In the genomic region with DNA sequence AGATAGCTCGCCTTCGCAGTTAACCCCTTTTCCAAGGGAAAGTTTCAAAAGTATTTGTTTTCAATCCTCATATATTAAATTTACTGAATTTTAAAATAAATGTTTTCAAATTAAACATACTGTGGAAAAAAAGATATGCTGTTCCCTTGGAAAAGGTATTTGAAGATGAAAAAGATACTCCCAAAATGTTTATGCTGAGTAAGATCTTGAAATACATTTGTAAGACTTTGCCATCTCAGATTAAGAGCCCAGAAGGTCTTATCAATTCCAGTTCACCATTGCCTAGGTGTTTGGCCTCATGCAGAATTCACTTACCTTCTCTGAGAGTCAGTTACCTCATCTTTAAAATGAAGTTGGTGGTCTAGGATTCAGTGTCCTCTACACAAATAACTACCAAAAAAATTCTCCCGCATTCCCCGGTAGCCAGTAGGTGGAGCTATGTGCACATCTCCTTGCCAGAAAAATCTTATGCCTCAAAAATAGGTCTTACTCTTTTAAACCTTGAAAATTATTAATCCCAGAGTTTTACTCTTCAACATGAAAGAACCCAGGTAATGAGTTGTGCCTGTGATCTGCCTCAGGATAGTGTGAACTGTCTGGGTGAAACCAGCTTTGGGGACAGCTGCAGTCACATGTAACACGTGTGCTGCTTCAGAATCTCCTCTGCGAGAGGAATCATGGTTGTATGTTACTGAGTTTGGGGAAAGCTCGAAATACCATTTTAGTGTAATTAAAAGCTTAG, we compare ENCODE assay signal across 8 cellular contexts.
DNase-seq lines count a peak whose midpoint lies in the region; ATAC-seq and TF ChIP-seq lines count a peak whose summit lies in the region.

No MANE protein-coding gene starts in this region.

- no peak overlapping the region for H3K4me3 ChIP-seq in heart left ventricle
- H3K4me3 ChIP-seq in effector memory CD4-positive, alpha-beta T cell (ENCODE audit: insufficient read depth, low read depth, low read length, poor library complexity, severe bottlenecking), result no peak overlapping the region

- H3K4me1 Mint-ChIP-seq in activated CD4-positive, alpha-beta T cell treated with anti-CD3 and anti-CD28 coated beads, Interleukin-2, amount 10 ng/mL, durations not matched to agents 7 days and 5 days, result no peaks in the 10 kb centered on the region

- H3K36me3 ChIP-seq in heart left ventricle, result peaks cover 0 to 100% (median 89%) of the 10 kb centered on the region in 9 donors
- H3K36me3 ChIP-seq in effector memory CD4-positive, alpha-beta T cell (ENCODE audit: control insufficient read depth, insufficient read depth, low read length), result peaks cover 45% of the 10 kb centered on the region

- no peak for TF ChIP-seq POLR2A in heart left ventricle (IDR thresholded peaks at IDR 0.05)

- CTCF ChIA-PET in activated CD4-positive, alpha-beta T cell treated with anti-CD3 and anti-CD28 coated beads, Interleukin-2, amount 10 ng/mL, durations not matched to agents 7 days and 5 days (lab: Charles Lee), result interaction anchor here (0.6 to 1.6 kb wide), 6 partner anchors 10 to 326 kb away, joined by 3 to 8 read pairs (median 4); no protein-coding TSS in a partner anchor

- H3K27me3 ChIP-seq in heart left ventricle, result no peaks in the 10 kb centered on the region
- H3K27me3 ChIP-seq in effector memory CD4-positive, alpha-beta T cell (replicated peaks; ENCODE audit: control insufficient read depth, insufficient read depth, low read length, poor library complexity, severe bottlenecking), result no peaks in the 10 kb centered on the region

- ATAC-seq in heart left ventricle, result peak in 1 of 4 donors; percentile 12
- ATAC-seq in left cardiac atrium, result no peak
- no peak for ATAC-seq in HG02970 (IDR thresholded peaks at IDR 0.05; ENCODE audit: low FRiP score, unreplicated experiment)

- no peaks in the 10 kb centered on the region for H3K9me3 Mint-ChIP-seq in activated CD4-positive, alpha-beta T cell treated with anti-CD3 and anti-CD28 coated beads, Interleukin-2, amount 10 ng/mL, durations not matched to agents 7 days and 5 days

- no peak overlapping the region for H3K27ac Mint-ChIP-seq in activated CD4-positive, alpha-beta T cell treated with anti-CD3 and anti-CD28 coated beads, Interleukin-2, amount 10 ng/mL, durations not matched to agents 7 days and 5 days

- H3K4me1 ChIP-seq in heart left ventricle, result peaks cover 0 to 3% (median 0%) of the 10 kb centered on the region in 12 donors
- H3K4me1 ChIP-seq in effector memory CD4-positive, alpha-beta T cell (ENCODE audit: control insufficient read depth, insufficient read depth, low read length, poor library complexity, severe bottlenecking), result no peaks in the 10 kb centered on the region

- H3K27me3 Mint-ChIP-seq in activated CD4-positive, alpha-beta T cell treated with anti-CD3 and anti-CD28 coated beads, Interleukin-2, amount 10 ng/mL, durations not matched to agents 7 days and 5 days, result no peaks in the 10 kb centered on the region

- WGBS in heart left ventricle, 4 donors, result 63 to 71% (median 65%) methylated on average over 7 of the region's 7 CpGs

- TF ChIP-seq CTCF in heart left ventricle (IDR thresholded peaks at IDR 0.05), result peak; percentile 66 to 90 (median 78)

- POLR2A ChIA-PET in activated CD4-positive, alpha-beta T cell treated with anti-CD3 and anti-CD28 coated beads, Interleukin-2, amount 10 ng/mL, durations not matched to agents 7 days and 5 days (lab: Charles Lee), result no interaction called here

- no peak overlapping the region for H3K4me3 Mint-ChIP-seq in activated CD4-positive, alpha-beta T cell treated with anti-CD3 and anti-CD28 coated beads, Interleukin-2, amount 10 ng/mL, durations not matched to agents 7 days and 5 days

- no peak overlapping the region for H3K27ac ChIP-seq in heart left ventricle
- no peak overlapping the region for H3K27ac ChIP-seq in effector memory CD4-positive, alpha-beta T cell (ENCODE audit: insufficient read depth, low read length, poor library complexity, severe bottlenecking)

- intact Hi-C loops in heart left ventricle (cut with DNase I), result loop anchor here in 9 of 10 donors (2.0 to 10.0 kb wide), 7 partner anchors 275 to 355 kb away; partner anchors contain the start of gene ERCC4 (in 5 of the 9)
- intact Hi-C loops in left cardiac atrium (cut with DNase I), result loop anchor here (2.0 to 10.0 kb wide), 3 partner anchors 279 to 327 kb away; partner anchors contain the start of gene ERCC4 (in 2 of the 2)

- peaks cover 11% of the 10 kb centered on the region for H3K36me3 Mint-ChIP-seq in activated CD4-positive, alpha-beta T cell treated with anti-CD3 and anti-CD28 coated beads, Interleukin-2, amount 10 ng/mL, durations not matched to agents 7 days and 5 days (ENCODE audit: low read depth)

- DNase-seq in heart left ventricle (peak in 1 of 5 donors; percentile 23), left cardiac atrium (no peak), NCI-H1694 (lab: John Stamatoyannopoulos, UW) (peak; percentile 44), mucosa of gallbladder (ENCODE audit: low spot score) (peak; percentile 26), superior temporal gyrus (ENCODE audit: extremely low spot score) (peak; percentile 85)
- DNase-seq in activated CD4-positive, alpha-beta T cell treated with anti-CD3 and anti-CD28 coated beads, Interleukin-2, amount 10 ng/mL, durations not matched to agents 7 days and 5 days, result peak; percentile 62
- DNase-seq in effector memory CD4-positive, alpha-beta T cell, result peak in 2 of 3 donors; percentile 3 to 17

- H3K9me3 ChIP-seq in heart left ventricle, result no peaks in the 10 kb centered on the region
- H3K9me3 ChIP-seq in effector memory CD4-positive, alpha-beta T cell (ENCODE audit: control insufficient read depth, low read length), result no peaks in the 10 kb centered on the region
